8 cellular contexts compared by ENCODE assay signal in genomic region chr1:78005755-78006154, GRCh38. TPM values are rescaled to one million over a fixed set of nuclear protein-coding genes. Genes with fewer than 3 reads are reported as not detected.
A peak's percentile ranks its signal among the peaks of the same experiment; 100 is the strongest.
DNase-seq lines count a peak whose midpoint lies in the region; ATAC-seq and TF ChIP-seq lines count a peak whose summit lies in the region.

No MANE protein-coding gene starts in this region.

- 0 to 3% methylated on average over 1 of the region's 1 CpG for WGBS in heart right ventricle, 2 donors

- no peaks in the 10 kb centered on the region for H3K9me3 ChIP-seq in adipocyte (ENCODE audit: control insufficient read depth, low read length)
- no peaks in the 10 kb centered on the region for H3K9me3 ChIP-seq in heart right ventricle

- intact Hi-C loops in heart right ventricle (cut with DNase I), result loop anchor here in 6 of 10 donors (2.0 to 10.0 kb wide), 7 partner anchors 27 to 109 kb away; partner anchors contain the start of genes FUBP1 (in 2 of the 6) and GIPC2 (in 2 of the 6)

- peak; percentile 69 for DNase-seq in G401 (ENCODE audit: low spot score)
- DNase-seq in NB4 (ENCODE audit: low read depth), result peak; percentile 38
- peak; percentile 94 for DNase-seq in adipocyte (ENCODE audit: low read depth)
- DNase-seq in heart right ventricle, result peak in 1 of 2 donors; percentile 64
- DNase-seq in retina, result peak; percentile 8
- no peak for DNase-seq in activated CD4-positive, CD25-positive, alpha-beta regulatory T cell (lab: John Stamatoyannopoulos, UW)

- H3K27ac ChIP-seq in heart right ventricle, result peak overlapping the region; percentile 81 to 95 (median 90)

- H3K36me3 ChIP-seq in adipocyte (ENCODE audit: control insufficient read depth, insufficient read depth, low read length, severe bottlenecking) (no peaks in the 10 kb centered on the region), heart right ventricle (no peaks in the 10 kb centered on the region)

- H3K9ac ChIP-seq in adipocyte (ENCODE audit: low read length), result peak overlapping the region; percentile 99

- TF ChIP-seq POLR2A in NB4 (IDR thresholded peaks at IDR 0.05; ENCODE audit: extremely low read depth, insufficient read length), result no peak

- ATAC-seq in heart right ventricle (peak in 7 of 8 donors; percentile 25 to 74 (median 64)), GM18520 (IDR thresholded peaks at IDR 0.05; ENCODE audit: unreplicated experiment) (no peak), HG02759 (IDR thresholded peaks at IDR 0.05; ENCODE audit: unreplicated experiment) (no peak)

- no peaks in the 10 kb centered on the region for H3K27me3 ChIP-seq in adipocyte (replicated peaks; ENCODE audit: control insufficient read depth, insufficient read depth, low read length)
- no peaks in the 10 kb centered on the region for H3K27me3 ChIP-seq in heart right ventricle

- H3K4me1 ChIP-seq in adipocyte (ENCODE audit: control insufficient read depth, insufficient read depth, low read length) (peaks cover 35% of the 10 kb centered on the region), heart right ventricle (peaks cover 0 to 67% (median 38%) of the 10 kb centered on the region in 9 donors)

- in situ Hi-C loops in G401 (cut with HindIII; ENCODE audit: low sequenced_read_pairs), result no loop called here

- H3K4me3 ChIP-seq in NB4 (ENCODE audit: low read depth, low read length) (peak overlapping the region; percentile 87), adipocyte (ENCODE audit: low read length) (peak overlapping the region; percentile 96), heart right ventricle (peak overlapping the region; percentile 33 to 74 (median 61))

- TF ChIP-seq CTCF in NB4 (IDR thresholded peaks at IDR 0.05; ENCODE audit: low read depth, low read length) (no peak), heart right ventricle (IDR thresholded peaks at IDR 0.05) (no peak)

RNA-seq across cellular contexts. Expression of gene DNAJB4, which starts 1.0 kb away (rescaled TPM):
- 5.2 and 8.2 TPM in 2 replicates for total RNA-seq in G401 (2014; rRNA removed; shearing (Covaris generic))
- 100 to 1,000 TPM in 6 of 10 donors, 10 to 100 TPM in 4; 72.4 to 178 (median 141) TPM for total RNA-seq in heart right ventricle
- polyA plus RNA-seq in heart right ventricle, result 10 to 100 TPM; 38.5 to 58.8 TPM

RNA-seq across cellular contexts. Expression of gene FUBP1, which starts 26.9 kb away (rescaled TPM):
- total RNA-seq in G401 (2014; rRNA removed; shearing (Covaris generic)), result 249 and 260 TPM in 2 replicates
- 10 to 100 TPM; 54.1 to 77.6 (median 72.1) TPM for total RNA-seq in heart right ventricle
- polyA plus RNA-seq in heart right ventricle, result 10 to 100 TPM; 27.8 to 36.4 TPM

RNA-seq across cellular contexts. Expression of gene GIPC2, which starts 40.0 kb away (rescaled TPM):
- not detected in 2 replicates for total RNA-seq in G401 (2014; rRNA removed; shearing (Covaris generic))
- 1 to 10 TPM; 1.3 to 7.4 (median 3.7) TPM for total RNA-seq in heart right ventricle
- polyA plus RNA-seq in heart right ventricle, result 1 to 10 TPM; 1.8 to 2.9 TPM

Comparison
In these comparisons a context has a peak if more than half of its experiments do, and no peak if none do; other contexts are left out.
1. DNase-seq: peak in G401 (single experiment), NB4 (single experiment), adipocyte (single experiment) and retina (single experiment); none in activated CD4-positive, CD25-positive, alpha-beta regulatory T cell (0 of 4).
2. ATAC-seq: peak in heart right ventricle (7 of 8); none in GM18520 (single experiment) and HG02759 (single experiment).
3. Peak in every context shown above with its lines, with median percentiles within 50 percentile points of each other: H3K4me3 ChIP-seq.